In the genomic region with DNA sequence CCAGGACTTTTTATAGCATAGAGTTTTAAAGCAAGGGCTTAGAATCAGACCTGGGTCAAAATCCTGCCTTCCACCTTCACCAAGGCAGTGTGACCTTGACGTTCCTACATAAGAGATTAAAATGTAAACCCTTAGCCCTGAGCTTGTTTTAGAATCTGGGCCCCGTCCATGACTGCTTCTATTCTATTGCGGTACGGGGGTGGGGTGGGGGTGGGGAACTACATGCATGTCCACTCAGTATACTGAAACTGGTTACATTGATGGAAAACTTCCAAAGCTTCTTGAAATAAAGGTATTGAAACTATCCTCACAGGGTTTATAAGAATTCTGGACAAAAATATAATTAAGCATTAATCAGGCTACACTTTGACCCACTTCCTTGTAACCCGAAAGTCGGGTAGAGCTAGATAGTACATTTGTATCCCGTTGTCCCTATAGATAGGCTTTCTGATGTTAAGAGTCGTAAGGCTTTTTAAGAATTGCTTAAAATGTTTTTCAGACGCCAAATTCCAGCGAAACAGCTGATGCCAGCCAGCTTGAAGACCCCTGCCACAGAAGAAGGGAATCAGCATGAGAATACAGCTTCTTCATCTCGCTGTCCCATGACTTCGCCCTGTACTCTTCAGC, we compare ENCODE assay signal across 8 cellular contexts. TPM values are rescaled to one million over a fixed set of nuclear protein-coding genes. Genes with fewer than 3 reads are reported as not detected.
DNase-seq lines count a peak whose midpoint lies in the region; ATAC-seq and TF ChIP-seq lines count a peak whose summit lies in the region.

No MANE protein-coding gene starts in this region.

- H3K36me3 ChIP-seq in NT2/D1 (ENCODE audit: insufficient read depth, insufficient read length, low read length) (no peaks in the 10 kb centered on the region), esophagus (ENCODE audit: control insufficient read depth in 2 of 2, insufficient read depth in 2 of 2, low read length in 1 of 2) (no peaks in the 10 kb centered on the region), parathyroid adenoma (ENCODE audit: control insufficient read depth, insufficient read depth, low read length) (no peaks in the 10 kb centered on the region)

- H3K27me3 ChIP-seq in NT2/D1 (ENCODE audit: insufficient read depth, insufficient read length) (peaks cover 24% of the 10 kb centered on the region), esophagus (ENCODE audit: control insufficient read depth in 1 of 2, insufficient read depth in 2 of 2, low read length in 2 of 2) (no peaks in the 10 kb centered on the region), parathyroid adenoma (ENCODE audit: control insufficient read depth, insufficient read depth, low read length) (no peaks in the 10 kb centered on the region)

- H3K4me1 ChIP-seq in NT2/D1 (ENCODE audit: insufficient read depth, insufficient read length) = no peaks in the 10 kb centered on the region
- H3K4me1 ChIP-seq in esophagus (ENCODE audit: control insufficient read depth in 2 of 2, insufficient read depth in 2 of 2, low read length in 1 of 2) = peaks cover 0 to 2% of the 10 kb centered on the region in 2 donors
- no peaks in the 10 kb centered on the region for H3K4me1 ChIP-seq in parathyroid adenoma

- 71 to 73% methylated on average over 12 of the region's 12 CpGs for WGBS in esophagus, 2 donors

- H3K27ac ChIP-seq in esophagus (ENCODE audit: low read depth in 2 of 2, low read length in 1 of 2) (peak overlapping the region; percentile 65 to 90), parathyroid adenoma (peak overlapping the region; percentile 91)

- DNase-seq in NCI-H345 (lab: John Stamatoyannopoulos, UW) (peak; percentile 22), NCI-H345 treated with DMSO at 0.1 percent for 48 hours (lab: John Stamatoyannopoulos, UW; ENCODE audit: unreplicated experiment) (no peak), NT2/D1 (ENCODE audit: low read depth, low spot score) (no peak), cerebellar cortex (ENCODE audit: low spot score) (no peak)
- no peak for DNase-seq in activated CD4-positive, alpha-beta T cell treated with anti-CD3 and anti-CD28 coated beads for 48 hours

- no peaks in the 10 kb centered on the region for H3K79me2 ChIP-seq in parathyroid adenoma

- H3K9me3 ChIP-seq in NT2/D1 (ENCODE audit: insufficient read depth, low read length) = no peaks in the 10 kb centered on the region
- H3K9me3 ChIP-seq in esophagus (ENCODE audit: control insufficient read depth in 2 of 2, insufficient read depth in 1 of 2, low read depth in 1 of 2, low read length in 1 of 2) = no peaks in the 10 kb centered on the region
- no peaks in the 10 kb centered on the region for H3K9me3 ChIP-seq in parathyroid adenoma (ENCODE audit: control insufficient read depth, low read length)

- no peak for ATAC-seq in HG02610 (IDR thresholded peaks at IDR 0.05; ENCODE audit: unreplicated experiment)

- H3K9ac ChIP-seq in NT2/D1 (ENCODE audit: insufficient read length, low read depth) = peak overlapping the region; percentile 70
- no peak overlapping the region for H3K9ac ChIP-seq in parathyroid adenoma

- H2AFZ ChIP-seq in parathyroid adenoma = peak overlapping the region; percentile 98

- TF ChIP-seq CTCF in parathyroid adenoma (IDR thresholded peaks at IDR 0.05) = no peak

- peak overlapping the region; percentile 88 for H3K4me2 ChIP-seq in parathyroid adenoma (ENCODE audit: low read length)

- H3K4me3 ChIP-seq in NT2/D1 (ENCODE audit: insufficient read length, low read depth) = peak overlapping the region; percentile 67
- H3K4me3 ChIP-seq in esophagus (ENCODE audit: low read depth in 1 of 2, low read length in 2 of 2) = peak overlapping the region; percentile 52 to 72
- H3K4me3 ChIP-seq in parathyroid adenoma (ENCODE audit: low read depth, low read length) = peak overlapping the region; percentile 88

RNA-seq across cellular contexts. Expression of a gene that starts 0.8 kb away (rescaled TPM):
- 1 to 10 TPM; 1.0 to 1.1 TPM for polyA plus RNA-seq in esophagus
